Comparison of ENCODE assay signal across 20 cellular contexts in the genomic region with DNA sequence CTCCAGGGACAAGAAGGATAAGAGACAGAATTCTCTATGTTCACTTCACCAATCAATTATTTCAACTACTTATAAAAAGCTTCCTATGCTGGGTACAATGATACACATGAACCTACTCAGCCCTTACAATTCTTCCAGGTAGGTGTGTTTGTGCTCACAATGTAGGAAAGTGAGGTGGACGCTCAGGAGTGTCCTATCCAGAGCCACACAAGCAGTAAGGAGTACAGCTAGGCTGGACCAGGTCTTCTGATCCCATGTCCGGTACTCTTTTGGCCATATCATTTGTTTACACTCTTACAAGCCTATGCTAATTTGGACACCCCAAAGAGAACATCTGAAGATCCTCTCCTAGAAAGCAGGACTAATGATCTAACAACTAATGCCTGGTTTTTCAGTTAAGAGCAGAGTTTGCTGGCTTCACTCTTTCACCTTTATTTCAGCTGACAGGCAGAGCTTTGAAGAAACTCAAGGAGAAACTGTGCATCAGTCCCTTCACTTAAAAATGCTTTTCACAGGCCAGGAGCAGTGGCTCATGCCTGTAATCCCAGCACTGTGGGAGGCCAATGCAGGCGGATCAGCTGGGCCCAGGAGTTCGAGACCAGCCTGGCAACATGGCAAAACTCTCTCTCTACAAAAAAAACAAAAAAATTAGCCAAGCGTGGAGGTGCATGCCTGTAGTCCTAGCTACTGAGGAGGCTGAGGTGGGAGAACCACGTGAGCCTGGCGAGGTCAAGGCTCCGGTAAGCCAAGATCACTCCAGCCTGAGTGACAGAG. TPM values are rescaled to one million over a fixed set of nuclear protein-coding genes. Genes with fewer than 3 reads are reported as not detected.
DNase-seq lines count a peak whose midpoint lies in the region; ATAC-seq and TF ChIP-seq lines count a peak whose summit lies in the region.
"Had no signal": no experiment of that assay in that cellular context is flagged by ENCODE, and none has a peak within 500 bp of the region (broad histone marks: within the 10 kb centered on the region; RNA-seq: fewer than 3 reads in every experiment).

No MANE protein-coding gene starts in this region.

- ATAC-seq in Right ventricle myocardium superior (ENCODE audit: poor library complexity), result no peak
- no peak for ATAC-seq in naive thymus-derived CD4-positive, alpha-beta T cell

- BruUV-seq in MCF 10A (replicated peaks; lab: Mats Ljungman, UMichigan), result no TSS peak

- POLR2A ChIA-PET in MCF 10A (lab: Yijun Ruan, JAX), result interaction anchor here (0.6 to 5.3 kb wide), 11 partner anchors 10 to 134 kb away, joined by 3 to 60 read pairs (median 4); partner anchors contain the start of gene IGF2BP2
- POLR2A ChIA-PET in naive thymus-derived CD4-positive, alpha-beta T cell (lab: Charles Lee), result no interaction called here

- H3K4me1 ChIP-seq in cardiac muscle cell (ENCODE audit: low read depth) (peaks cover 10% of the 10 kb centered on the region), mesodermal cell (ENCODE audit: control insufficient read depth, insufficient read depth, low read length, poor library complexity, severe bottlenecking) (peaks cover 31% of the 10 kb centered on the region)
- H3K4me1 ChIP-seq in naive thymus-derived CD4-positive, alpha-beta T cell (ENCODE audit: control insufficient read depth in 2 of 2, insufficient read depth in 2 of 2, low read length in 2 of 2), result no peaks in the 10 kb centered on the region

- H3K9me3 Mint-ChIP-seq in MCF 10A (ENCODE audit: unreplicated experiment), result no peaks in the 10 kb centered on the region
- no peaks in the 10 kb centered on the region for H3K9me3 Mint-ChIP-seq in type B pancreatic cell
- peaks cover 0 to 4% (median 0%) of the 10 kb centered on the region in 11 donors for H3K9me3 Mint-ChIP-seq in naive thymus-derived CD4-positive, alpha-beta T cell
- H3K9me3 Mint-ChIP-seq: activated naive CD4-positive, alpha-beta T cell treated with anti-CD3 and anti-CD28 coated beads, Interleukin-2, amount 50 U/mL, for 24 hours; CD4-positive, alpha-beta T cell had no signal

- no peak for TF ChIP-seq CTCF in cardiac muscle cell (IDR thresholded peaks at IDR 0.05; ENCODE audit: low read depth, low read length)
- TF ChIP-seq CTCF in MCF 10A (IDR thresholded peaks at IDR 0.05; ENCODE audit: unreplicated experiment), result no peak
- no peak for TF ChIP-seq CTCF in type B pancreatic cell (conservative IDR thresholded peaks at IDR 0.05)
- TF ChIP-seq CTCF in GM10266 (IDR thresholded peaks at IDR 0.05; ENCODE audit: control insufficient read depth, insufficient read depth, low read depth, missing control alignments), result no peak
- TF ChIP-seq CTCF in GM13977 (IDR thresholded peaks at IDR 0.05; ENCODE audit: extremely low read depth, insufficient read depth, missing control alignments), result no peak

- 81 to 88% methylated on average over 6 to 7 of the region's 8 CpGs for WGBS in mesodermal cell (ENCODE audit: insufficient coverage in 2 of 2), 2 experiments

- peaks cover 30% of the 10 kb centered on the region for H3K4me1 Mint-ChIP-seq in MCF 10A (ENCODE audit: insufficient read depth, unreplicated experiment)
- peaks cover 32% of the 10 kb centered on the region for H3K4me1 Mint-ChIP-seq in type B pancreatic cell (ENCODE audit: unreplicated experiment)
- H3K4me1 Mint-ChIP-seq in naive thymus-derived CD4-positive, alpha-beta T cell, result peaks cover 0 to 16% (median 0%) of the 10 kb centered on the region in 7 donors
- H3K4me1 Mint-ChIP-seq: activated naive CD4-positive, alpha-beta T cell treated with anti-CD3 and anti-CD28 coated beads, Interleukin-2, amount 50 U/mL, for 24 hours had no signal

- in situ Hi-C loops in GM13977 (cut with MboI; ENCODE audit: low pct_unique_long_range_greater_than_20kb, low sequenced_read_pairs, unreplicated experiment), result no loop called here

- H3K36me3 Mint-ChIP-seq in MCF 10A (ENCODE audit: insufficient read depth, unreplicated experiment) (peaks cover 7% of the 10 kb centered on the region), type B pancreatic cell (peaks cover 23% of the 10 kb centered on the region)
- no peaks in the 10 kb centered on the region for H3K36me3 Mint-ChIP-seq in naive thymus-derived CD4-positive, alpha-beta T cell
- H3K36me3 Mint-ChIP-seq: activated naive CD4-positive, alpha-beta T cell treated with anti-CD3 and anti-CD28 coated beads, Interleukin-2, amount 50 U/mL, for 24 hours had no signal

- H3K4me3 ChIP-seq in cardiac muscle cell (no peak overlapping the region), mesodermal cell (ENCODE audit: extremely low read depth, insufficient read depth, low read length, poor library complexity, severe bottlenecking) (no peak overlapping the region)
- no peak overlapping the region for H3K4me3 ChIP-seq in naive thymus-derived CD4-positive, alpha-beta T cell (ENCODE audit: low read length)
- H3K4me3 ChIP-seq: lower lobe of right lung had no signal

- H3K36me3 ChIP-seq in cardiac muscle cell (no peaks in the 10 kb centered on the region), mesodermal cell (ENCODE audit: control insufficient read depth, insufficient read depth, low read length) (peaks cover 11% of the 10 kb centered on the region)
- H3K36me3 ChIP-seq in naive thymus-derived CD4-positive, alpha-beta T cell (ENCODE audit: control insufficient read depth in 2 of 3, insufficient read depth in 3 of 3, low read length in 3 of 3), result no peaks in the 10 kb centered on the region
- H3K36me3 ChIP-seq: lower lobe of right lung had no signal

- H3K27me3 ChIP-seq in cardiac muscle cell, result no peaks in the 10 kb centered on the region
- H3K27me3 ChIP-seq in naive thymus-derived CD4-positive, alpha-beta T cell (ENCODE audit: control insufficient read depth in 2 of 2, insufficient read depth in 2 of 2, low read length in 2 of 2), result no peaks in the 10 kb centered on the region

- intact Hi-C loops in Right ventricle myocardium superior (cut with DNase I), result no loop called here
- intact Hi-C loops in MCF 10A (cut with micrococcal nuclease), result no loop called here
- intact Hi-C loops in naive thymus-derived CD4-positive, alpha-beta T cell (cut with micrococcal nuclease), result no loop called here

- H3K9me3 ChIP-seq in cardiac muscle cell (ENCODE audit: low read depth) (no peaks in the 10 kb centered on the region), mesodermal cell (ENCODE audit: control insufficient read depth, low read length) (no peaks in the 10 kb centered on the region)
- H3K9me3 ChIP-seq in naive thymus-derived CD4-positive, alpha-beta T cell (ENCODE audit: control insufficient read depth in 2 of 3, low read length in 3 of 3), result no peaks in the 10 kb centered on the region
- H3K9me3 ChIP-seq: lower lobe of right lung had no signal

- DNase-seq in cardiac muscle cell (ENCODE audit: low read depth in 1 of 2, low spot score in 1 of 2) (no peak), Right ventricle myocardium superior (no peak), MCF 10A (ENCODE audit: unreplicated experiment) (no peak), type B pancreatic cell (ENCODE audit: extremely low spot score, unreplicated experiment) (no peak), GM10266 (ENCODE audit: extremely low spot score) (no peak), GM13977 (ENCODE audit: low spot score) (no peak)
- no peak for DNase-seq in naive thymus-derived CD4-positive, alpha-beta T cell
- DNase-seq: activated CD4-positive, alpha-beta T cell treated with anti-CD3 and anti-CD28 coated beads, Interleukin-2, amount 50 U/mL, for 1 hour; activated T-cell treated with anti-CD3 and anti-CD28 coated beads, Interleukin-2, amount 50 U/mL, for 1 hour; CD4-positive, alpha-beta T cell; effector CD8-positive, alpha-beta T cell; foreskin melanocyte; KBM-7; lower lobe of right lung; NCI-H1105; NK-92 treated with Interleukin-12 subunit alpha and Interleukin-12 subunit beta, amount 100 ng/mL, for 24 hours; stimulated activated CD4-positive, alpha-beta T cell treated with anti-CD3 and anti-CD28 coated beads, Interleukin-4, amount 100 ng/mL, for 24 hours; T1000 had no signal

- H3K4me3 Mint-ChIP-seq in MCF 10A (ENCODE audit: unreplicated experiment) (peak overlapping the region; percentile 12), type B pancreatic cell (peak overlapping the region; percentile 10)
- no peak overlapping the region for H3K4me3 Mint-ChIP-seq in naive thymus-derived CD4-positive, alpha-beta T cell
- H3K4me3 Mint-ChIP-seq: activated naive CD4-positive, alpha-beta T cell treated with anti-CD3 and anti-CD28 coated beads, Interleukin-2, amount 50 U/mL, for 24 hours; CD4-positive, alpha-beta T cell had no signal

- CTCF ChIA-PET in MCF 10A (lab: Yijun Ruan, JAX), result interaction anchor here (0.6 to 2.2 kb wide), 10 partner anchors 10 to 1520 kb away, joined by 3 to 12 read pairs (median 4); no protein-coding TSS in a partner anchor
- CTCF ChIA-PET in naive thymus-derived CD4-positive, alpha-beta T cell (lab: Charles Lee), result interaction anchor here (0.6 kb wide), 1 partner anchor 29 kb away, joined by 3 read pairs; no protein-coding TSS in a partner anchor

- H3K27ac ChIP-seq in cardiac muscle cell (peak overlapping the region; percentile 36), mesodermal cell (ENCODE audit: low read depth, low read length, severe bottlenecking) (peak overlapping the region; percentile 41)
- no peak overlapping the region for H3K27ac ChIP-seq in naive thymus-derived CD4-positive, alpha-beta T cell (ENCODE audit: low read depth, low read length)
- H3K27ac ChIP-seq: lower lobe of right lung had no signal

- H3K27me3 Mint-ChIP-seq in MCF 10A (ENCODE audit: insufficient read depth, unreplicated experiment) (no peaks in the 10 kb centered on the region), type B pancreatic cell (no peaks in the 10 kb centered on the region)
- peaks cover 12 to 29% (median 15%) of the 10 kb centered on the region in 5 donors for H3K27me3 Mint-ChIP-seq in naive thymus-derived CD4-positive, alpha-beta T cell

- peak overlapping the region; percentile 91 for H3K27ac Mint-ChIP-seq in MCF 10A (ENCODE audit: low read depth, unreplicated experiment)
- H3K27ac Mint-ChIP-seq in type B pancreatic cell, result peak overlapping the region; percentile 91
- H3K27ac Mint-ChIP-seq in naive thymus-derived CD4-positive, alpha-beta T cell, result no peak overlapping the region
- H3K27ac Mint-ChIP-seq: activated naive CD4-positive, alpha-beta T cell treated with anti-CD3 and anti-CD28 coated beads, Interleukin-2, amount 50 U/mL, for 24 hours; CD4-positive, alpha-beta T cell had no signal

RNA-seq across cellular contexts. Expression of gene IGF2BP2, which starts 27.5 kb away (rescaled TPM):
- total RNA-seq in cardiac muscle cell, result 77.1 and 119 TPM in 2 replicates
- polyA plus RNA-seq in cardiac muscle cell, result 129 and 164 TPM in 2 replicates
- total RNA-seq in Right ventricle myocardium superior, result 18.7 TPM
- 108 and 154 TPM in 2 replicates for total RNA-seq in MCF 10A (2022)
- polyA plus RNA-seq in mesodermal cell (2013, experiment 1 of 2), result 171 TPM
- 157 TPM for polyA plus RNA-seq in mesodermal cell (2013, experiment 2 of 2)
- total RNA-seq in type B pancreatic cell (ENCODE audit: low replicate concordance), result 101 and 140 TPM in 2 replicates
- 1 to 10 TPM in 2 of 5 experiments, under 1 TPM in 2, not detected in 1; 0.14 to 5.0 (median 0.87) TPM for total RNA-seq in naive thymus-derived CD4-positive, alpha-beta T cell
- not detected for polyA plus RNA-seq in naive thymus-derived CD4-positive, alpha-beta T cell

Comparison
In these comparisons a context has a peak if more than half of its experiments do, and no peak if none do; other contexts are left out.
1. H3K27ac Mint-ChIP-seq: peak in MCF 10A (single experiment) and type B pancreatic cell (single experiment); none in naive thymus-derived CD4-positive, alpha-beta T cell (0 of 9).
2. H3K4me3 Mint-ChIP-seq: peak in MCF 10A (single experiment) and type B pancreatic cell (single experiment); none in naive thymus-derived CD4-positive, alpha-beta T cell (0 of 10).